Comparison of ENCODE assay signal across 26 cellular contexts in genomic region chr17:10807704-10808128, GRCh38. TPM values are rescaled to one million over a fixed set of nuclear protein-coding genes. Genes with fewer than 3 reads are reported as not detected.
DNase-seq lines count a peak whose midpoint lies in the region; ATAC-seq, FAIRE-seq and TF ChIP-seq lines count a peak whose summit lies in the region.
"Had no signal": no experiment of that assay in that cellular context is flagged by ENCODE, and none has a peak within 500 bp of the region (broad histone marks: within the 10 kb centered on the region; RNA-seq: fewer than 3 reads in every experiment).

No MANE protein-coding gene starts in this region.

- no peaks in the 10 kb centered on the region; a peak in 1 of 5 replicates for H3K4me1 ChIP-seq in K562 (replicated peaks in 1 of 2; ENCODE audit: control insufficient read depth in 2 of 2, insufficient read depth in 2 of 2, low read length in 2 of 2)
- peaks cover 0 to 8% (median 0%) of the 10 kb centered on the region in 4 donors for H3K4me1 ChIP-seq in right lobe of liver
- no peaks in the 10 kb centered on the region for H3K4me1 ChIP-seq in HAP-1

- WGBS in K562 (ENCODE audit: insufficient coverage, low coverage, missing lambda C conversion rate), result 4% methylated on average over 7 of the region's 7 CpGs
- WGBS in right lobe of liver (ENCODE audit: insufficient coverage, low coverage, low lambda C conversion rate, missing lambda C conversion rate), result 87% methylated on average over 6 of the region's 7 CpGs

- H3K4me2 ChIP-seq in K562 (ENCODE audit: insufficient read depth, low read length), result no peak overlapping the region
- H3K4me2 ChIP-seq: PC-9 had no signal

- no peaks in the 10 kb centered on the region for H3K9me3 Mint-ChIP-seq in activated CD8-positive, alpha-beta T cell treated with anti-CD3 and anti-CD28 coated beads for 36 hours
- no peaks in the 10 kb centered on the region for H3K9me3 Mint-ChIP-seq in activated CD8-positive, alpha-beta T cell treated with anti-CD3 and anti-CD28 coated beads, Interleukin-2, amount 10 ng/mL, durations not matched to agents 7 days and 5 days (ENCODE audit: insufficient read depth)
- H3K9me3 Mint-ChIP-seq: CD8-positive, alpha-beta T cell had no signal

- H3K36me3 ChIP-seq in K562 (ENCODE audit: control insufficient read depth, insufficient read depth, low read length) (no peaks in the 10 kb centered on the region), right lobe of liver (no peaks in the 10 kb centered on the region), HAP-1 (replicated peaks) (no peaks in the 10 kb centered on the region)

- H3K4me3 Mint-ChIP-seq in activated CD8-positive, alpha-beta T cell treated with anti-CD3 and anti-CD28 coated beads for 36 hours, result no peak overlapping the region
- H3K4me3 Mint-ChIP-seq in activated CD8-positive, alpha-beta T cell treated with anti-CD3 and anti-CD28 coated beads, Interleukin-2, amount 10 ng/mL, durations not matched to agents 7 days and 5 days, result no peak overlapping the region
- H3K4me3 Mint-ChIP-seq: CD8-positive, alpha-beta T cell had no signal

- TF ChIP-seq RAD21 in K562 (CRISPR knock-in tag; conservative IDR thresholded peaks at IDR 0.05 in 1 of 2, IDR thresholded peaks at IDR 0.05 in 1 of 2), result no peak

- peak; percentile 3 for DNase-seq in activated CD8-positive, alpha-beta T cell treated with anti-CD3 and anti-CD28 coated beads for 36 hours
- no peak for DNase-seq in activated CD8-positive, alpha-beta T cell treated with anti-CD3 and anti-CD28 coated beads, Interleukin-2, amount 10 ng/mL, durations not matched to agents 7 days and 5 days
- DNase-seq in K562 (ENCODE audit: extremely low read depth in 1 of 4, low spot score in 3 of 4), result peak in 3 of 4 experiments; percentile 10 to 16 (median 12)
- DNase-seq in right lobe of liver, result no peak
- DNase-seq in HAP-1 (ENCODE audit: low spot score in 2 of 2), result no peak
- DNase-seq in left lobe of liver (ENCODE audit: low spot score), result no peak
- no peak for DNase-seq in cerebellum (ENCODE audit: low spot score)
- DNase-seq in activated naive CD4-positive, alpha-beta T cell treated with anti-CD3 and anti-CD28 coated beads, Interleukin-2, amount 50 U/mL, for 16 hours, result no peak
- DNase-seq: AML-193; C1 segment of cervical spinal cord; CD8-positive, alpha-beta T cell; DND-41; GOT3; KBM-7; MM.1S; NCI-H1048; NCI-H1436; NCI-H187 treated with DMSO at 0.1 percent for 48 hours; NCI-H748 treated with DMSO at 0.1 percent for 48 hours; PC-9; SIG-M5 had no signal

- BruUV-seq in K562 (replicated peaks; lab: Mats Ljungman, UMichigan), result no TSS peak

- peaks cover 1% of the 10 kb centered on the region for H3K27me3 Mint-ChIP-seq in activated CD8-positive, alpha-beta T cell treated with anti-CD3 and anti-CD28 coated beads for 36 hours
- no peaks in the 10 kb centered on the region for H3K27me3 Mint-ChIP-seq in activated CD8-positive, alpha-beta T cell treated with anti-CD3 and anti-CD28 coated beads, Interleukin-2, amount 10 ng/mL, durations not matched to agents 7 days and 5 days (ENCODE audit: low read depth)

- in situ Hi-C loops in K562 (cut with MboI) (no loop called here), HAP-1 (cut with MboI; ENCODE audit: low sequenced_read_pairs) (no loop called here)

- no peak overlapping the region for H3K9ac ChIP-seq in K562 (ENCODE audit: insufficient read depth in 1 of 2, low read depth in 2 of 2, low read length in 2 of 2)

- no peaks in the 10 kb centered on the region for H3K9me3 ChIP-seq in K562 (replicated peaks; ENCODE audit: control insufficient read depth, insufficient read depth, low read depth, low read length)
- H3K9me3 ChIP-seq in right lobe of liver, result no peaks in the 10 kb centered on the region
- no peaks in the 10 kb centered on the region for H3K9me3 ChIP-seq in HAP-1

- H3K79me2 ChIP-seq in K562 (ENCODE audit: control insufficient read depth, insufficient read depth, low read length), result no peaks in the 10 kb centered on the region

- H3K4me3 ChIP-seq in K562, result no peak overlapping the region
- no peak overlapping the region for H3K4me3 ChIP-seq in right lobe of liver
- H3K4me3 ChIP-seq in HAP-1, result no peak overlapping the region
- H3K4me3 ChIP-seq: PC-9 had no signal

- FAIRE-seq in K562 (lab: Jason Lieb, UNC), result no peak
- FAIRE-seq: G401.6, GM12892 had no signal

- TF ChIP-seq POLR2A in K562 (conservative IDR thresholded peaks at IDR 0.05) (no peak), right lobe of liver (IDR thresholded peaks at IDR 0.05) (no peak)

- CTCF ChIA-PET in activated CD8-positive, alpha-beta T cell treated with anti-CD3 and anti-CD28 coated beads for 36 hours (lab: Charles Lee), result no interaction called here
- CTCF ChIA-PET in activated CD8-positive, alpha-beta T cell treated with anti-CD3 and anti-CD28 coated beads, Interleukin-2, amount 10 ng/mL, durations not matched to agents 7 days and 5 days (lab: Charles Lee), result no interaction called here
- CTCF ChIA-PET in K562 (lab: Yijun Ruan, JAX; ENCODE audit: low intra/inter-chr PET ratio), result no interaction called here

- H3K27ac Mint-ChIP-seq in activated CD8-positive, alpha-beta T cell treated with anti-CD3 and anti-CD28 coated beads for 36 hours, result no peak overlapping the region
- H3K27ac Mint-ChIP-seq in activated CD8-positive, alpha-beta T cell treated with anti-CD3 and anti-CD28 coated beads, Interleukin-2, amount 10 ng/mL, durations not matched to agents 7 days and 5 days, result no peak overlapping the region
- H3K27ac Mint-ChIP-seq: CD8-positive, alpha-beta T cell had no signal

- H3K27ac ChIP-seq in K562 (ENCODE audit: extremely low read depth, low read depth, low read length) (no peak overlapping the region), right lobe of liver (no peak overlapping the region)
- H3K27ac ChIP-seq: PC-9 had no signal

- TF ChIP-seq CTCF in activated CD8-positive, alpha-beta T cell treated with anti-CD3 and anti-CD28 coated beads for 36 hours (IDR thresholded peaks at IDR 0.05), result no peak
- TF ChIP-seq CTCF in K562 (IDR thresholded peaks at IDR 0.05 in 2 of 3, conservative IDR thresholded peaks at IDR 0.05 in 1 of 3; ENCODE audit: insufficient read depth in 2 of 3, low read depth in 1 of 3, low read length in 3 of 3) (no peak), right lobe of liver (IDR thresholded peaks at IDR 0.05) (no peak)

- ATAC-seq in activated CD8-positive, alpha-beta T cell treated with anti-CD3 and anti-CD28 coated beads for 36 hours, result no peak
- no peak for ATAC-seq in activated CD8-positive, alpha-beta T cell treated with anti-CD3 and anti-CD28 coated beads, Interleukin-2, amount 10 ng/mL, durations not matched to agents 7 days and 5 days
- ATAC-seq in K562, result no peak
- peak in 3 of 4 donors; percentile 7 to 45 (median 26) for ATAC-seq in right lobe of liver
- no peak for ATAC-seq in left lobe of liver
- ATAC-seq: CD8-positive, alpha-beta T cell had no signal

- no peak for TF ChIP-seq EP300 in K562 (IDR thresholded peaks at IDR 0.05; ENCODE audit: low read length)

- H3K27me3 ChIP-seq in K562 (ENCODE audit: control insufficient read depth in 2 of 2, insufficient read depth in 2 of 2, low read length in 2 of 2) (peaks cover 0 to 31% of the 10 kb centered on the region in 2 experiments; a peak in 2 of 5 replicates), right lobe of liver (no peaks in the 10 kb centered on the region), HAP-1 (ENCODE audit: low read depth) (no peaks in the 10 kb centered on the region)

- no peaks in the 10 kb centered on the region for H3K36me3 Mint-ChIP-seq in activated CD8-positive, alpha-beta T cell treated with anti-CD3 and anti-CD28 coated beads for 36 hours (ENCODE audit: low read depth)
- H3K36me3 Mint-ChIP-seq in activated CD8-positive, alpha-beta T cell treated with anti-CD3 and anti-CD28 coated beads, Interleukin-2, amount 10 ng/mL, durations not matched to agents 7 days and 5 days (ENCODE audit: low read depth), result no peaks in the 10 kb centered on the region
- H3K36me3 Mint-ChIP-seq: CD8-positive, alpha-beta T cell had no signal

- H3K4me1 Mint-ChIP-seq in activated CD8-positive, alpha-beta T cell treated with anti-CD3 and anti-CD28 coated beads for 36 hours (ENCODE audit: low read depth), result no peaks in the 10 kb centered on the region
- H3K4me1 Mint-ChIP-seq in activated CD8-positive, alpha-beta T cell treated with anti-CD3 and anti-CD28 coated beads, Interleukin-2, amount 10 ng/mL, durations not matched to agents 7 days and 5 days (ENCODE audit: low read depth), result no peaks in the 10 kb centered on the region

- no peaks in the 10 kb centered on the region for H3K9me1 ChIP-seq in K562 (ENCODE audit: control insufficient read depth, insufficient read depth, low read length)

- POLR2A ChIA-PET in activated CD8-positive, alpha-beta T cell treated with anti-CD3 and anti-CD28 coated beads for 36 hours (lab: Charles Lee), result no interaction called here
- POLR2A ChIA-PET in activated CD8-positive, alpha-beta T cell treated with anti-CD3 and anti-CD28 coated beads, Interleukin-2, amount 10 ng/mL, durations not matched to agents 7 days and 5 days (lab: Charles Lee), result no interaction called here
- POLR2A ChIA-PET in K562 (lab: Yijun Ruan, JAX), result no interaction called here

- H4K20me1 ChIP-seq in K562 (replicated peaks; ENCODE audit: control insufficient read depth, insufficient read depth, low read length), result no peaks in the 10 kb centered on the region

- H2AFZ ChIP-seq in K562 (ENCODE audit: low read depth, low read length), result no peak overlapping the region
- H2AFZ ChIP-seq: PC-9 had no signal

- intact Hi-C loops in activated CD8-positive, alpha-beta T cell treated with anti-CD3 and anti-CD28 coated beads for 36 hours (cut with micrococcal nuclease), result no loop called here
- intact Hi-C loops in K562 (cut with micrococcal nuclease), result no loop called here
- intact Hi-C loops in right lobe of liver (cut with DNase I), result no loop called here

RNA-seq across cellular contexts. Expression of gene TMEM238L, which starts 3.8 kb away (rescaled TPM):
- not detected for total RNA-seq in activated CD8-positive, alpha-beta T cell treated with anti-CD3 and anti-CD28 coated beads for 36 hours
- total RNA-seq in activated CD8-positive, alpha-beta T cell treated with anti-CD3 and anti-CD28 coated beads, Interleukin-2, amount 10 ng/mL, durations not matched to agents 7 days and 5 days, result not detected
- not detected in 2 replicates for total RNA-seq in K562 (2011; cell fraction: chromatin; rRNA removed; ENCODE audit: low replicate concordance)
- total RNA-seq in K562 (2011; cell fraction: nucleolus; rRNA removed), result not detected in 2 replicates
- not detected in 2 replicates for total RNA-seq in K562 (2011; cell fraction: nucleoplasm; rRNA removed)
- total RNA-seq in K562 (2014; rRNA removed) (not detected in 2 replicates), K562 (2014; rRNA removed; fragmentation: Illumina TruSeq; extraction: Trizol) (not detected in 2 replicates), K562 (2015; rRNA removed; fragmentation: Illumina TruSeq; extraction: Trizol) (not detected in 2 replicates), K562 (2021) (not detected in 2 replicates), right lobe of liver (not detected), left lobe of liver (not detected), cerebellum (not detected)
- polyA plus RNA-seq in K562 (2011; rRNA removed) (not detected in 2 replicates), K562 (2014; fragmentation: Illumina TruSeq; extraction: Trizol) (not detected in 2 replicates), K562 (2014; fragmentation: Nextera tagmentation; extraction: Ambion mirVana) (not detected), K562 (2014; rRNA removed) (not detected in 2 replicates)
- not detected in 2 replicates for polyA plus RNA-seq in K562 (2011; cell fraction: cytosol; rRNA removed)
- not detected in 2 replicates for polyA plus RNA-seq in K562 (2011; cell fraction: nucleus; rRNA removed)
- polyA plus RNA-seq in K562 (2012), result not detected in 2 replicates
- polyA minus RNA-seq in K562 (2011; rRNA and poly(A)+ RNA removed), result not detected in 2 replicates
- not detected in 2 replicates for polyA minus RNA-seq in K562 (2011; cell fraction: cytosol; rRNA and poly(A)+ RNA removed)
- not detected in 2 replicates for polyA minus RNA-seq in K562 (2011; cell fraction: nucleus; rRNA and poly(A)+ RNA removed)
- total RNA-seq: A172; CD8-positive, alpha-beta T cell; NCI-H460; PC-9 had no signal
- polyA plus RNA-seq: AG04450 had no signal

RNA-seq across cellular contexts. Expression of gene PIRT, which starts 30.2 kb away (rescaled TPM):
- total RNA-seq in activated CD8-positive, alpha-beta T cell treated with anti-CD3 and anti-CD28 coated beads for 36 hours, result not detected
- not detected for total RNA-seq in activated CD8-positive, alpha-beta T cell treated with anti-CD3 and anti-CD28 coated beads, Interleukin-2, amount 10 ng/mL, durations not matched to agents 7 days and 5 days
- not detected in 2 replicates for total RNA-seq in K562 (2011; cell fraction: chromatin; rRNA removed; ENCODE audit: low replicate concordance)
- not detected in 2 replicates for total RNA-seq in K562 (2011; cell fraction: nucleolus; rRNA removed)
- total RNA-seq in K562 (2011; cell fraction: nucleoplasm; rRNA removed), result not detected in 2 replicates
- total RNA-seq in K562 (2014; rRNA removed), result not detected in 2 replicates
- total RNA-seq in K562 (2014; rRNA removed; fragmentation: Illumina TruSeq; extraction: Trizol), result not detected in 2 replicates
- not detected in 2 replicates for total RNA-seq in K562 (2015; rRNA removed; fragmentation: Illumina TruSeq; extraction: Trizol)
- total RNA-seq in K562 (2021), result not detected in 2 replicates
- not detected in 2 replicates for polyA plus RNA-seq in K562 (2011; rRNA removed)
- polyA plus RNA-seq in K562 (2011; cell fraction: cytosol; rRNA removed), result not detected in 2 replicates
- not detected in 2 replicates for polyA plus RNA-seq in K562 (2011; cell fraction: nucleus; rRNA removed)
- not detected in 2 replicates for polyA plus RNA-seq in K562 (2012)
- polyA plus RNA-seq in K562 (2014; fragmentation: Illumina TruSeq; extraction: Trizol), result not detected in 2 replicates
- not detected for polyA plus RNA-seq in K562 (2014; fragmentation: Nextera tagmentation; extraction: Ambion mirVana)
- polyA plus RNA-seq in K562 (2014; rRNA removed), result not detected in 2 replicates
- polyA minus RNA-seq in K562 (2011; rRNA and poly(A)+ RNA removed), result not detected in 2 replicates
- polyA minus RNA-seq in K562 (2011; cell fraction: cytosol; rRNA and poly(A)+ RNA removed), result not detected in 2 replicates
- polyA minus RNA-seq in K562 (2011; cell fraction: nucleus; rRNA and poly(A)+ RNA removed), result not detected in 2 replicates
- total RNA-seq in right lobe of liver, result not detected
- total RNA-seq in left lobe of liver, result not detected
- 7.3 TPM for total RNA-seq in cerebellum
- total RNA-seq: A172; CD8-positive, alpha-beta T cell; NCI-H460; PC-9 had no signal
- polyA plus RNA-seq: AG04450 had no signal

Comparison
In these comparisons a context has a peak if more than half of its experiments do, and no peak if none do; other contexts are left out.
1. DNase-seq: peak in activated CD8-positive, alpha-beta T cell treated with anti-CD3 and anti-CD28 coated beads for 36 hours (single experiment) and K562 (3 of 4); none in activated CD8-positive, alpha-beta T cell treated with anti-CD3 and anti-CD28 coated beads, Interleukin-2, amount 10 ng/mL, durations not matched to agents 7 days and 5 days (single experiment), right lobe of liver (0 of 3), HAP-1 (0 of 2), left lobe of liver (single experiment), cerebellum (single experiment) and activated naive CD4-positive, alpha-beta T cell treated with anti-CD3 and anti-CD28 coated beads, Interleukin-2, amount 50 U/mL, for 16 hours (single experiment).
2. ATAC-seq: peak in right lobe of liver (3 of 4); none in activated CD8-positive, alpha-beta T cell treated with anti-CD3 and anti-CD28 coated beads for 36 hours (single experiment), activated CD8-positive, alpha-beta T cell treated with anti-CD3 and anti-CD28 coated beads, Interleukin-2, amount 10 ng/mL, durations not matched to agents 7 days and 5 days (single experiment), K562 (single experiment) and left lobe of liver (single experiment).